1 cellular context compared by ENCODE assay signal in the genomic region with DNA sequence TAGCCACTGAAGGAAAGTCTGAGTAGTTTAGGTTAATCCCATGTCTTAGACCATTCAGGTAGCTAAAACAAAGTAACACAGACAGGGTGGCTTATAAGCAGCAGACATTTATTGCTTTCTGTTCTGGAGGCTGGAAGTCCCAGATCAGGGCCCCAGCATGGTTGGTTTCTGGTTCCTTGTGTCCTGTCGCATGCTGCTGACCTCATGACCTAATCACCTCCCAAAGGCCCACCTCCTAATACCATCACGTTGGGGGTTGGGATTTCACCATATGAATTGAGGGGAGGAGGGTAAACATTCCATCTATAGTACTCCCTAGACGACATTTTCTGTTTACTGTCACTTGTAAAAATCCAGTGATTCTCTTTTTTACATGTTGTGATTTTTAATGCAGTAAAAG.
TF ChIP-seq lines count a peak whose summit lies in the region.

No MANE protein-coding gene starts in this region.

TF ChIP-seq in WTC11, 78 proteins besides CTCF, POLR2A, EP300 and RAD21 (continued from another document):
- TF ChIP-seq, protein P1, sequence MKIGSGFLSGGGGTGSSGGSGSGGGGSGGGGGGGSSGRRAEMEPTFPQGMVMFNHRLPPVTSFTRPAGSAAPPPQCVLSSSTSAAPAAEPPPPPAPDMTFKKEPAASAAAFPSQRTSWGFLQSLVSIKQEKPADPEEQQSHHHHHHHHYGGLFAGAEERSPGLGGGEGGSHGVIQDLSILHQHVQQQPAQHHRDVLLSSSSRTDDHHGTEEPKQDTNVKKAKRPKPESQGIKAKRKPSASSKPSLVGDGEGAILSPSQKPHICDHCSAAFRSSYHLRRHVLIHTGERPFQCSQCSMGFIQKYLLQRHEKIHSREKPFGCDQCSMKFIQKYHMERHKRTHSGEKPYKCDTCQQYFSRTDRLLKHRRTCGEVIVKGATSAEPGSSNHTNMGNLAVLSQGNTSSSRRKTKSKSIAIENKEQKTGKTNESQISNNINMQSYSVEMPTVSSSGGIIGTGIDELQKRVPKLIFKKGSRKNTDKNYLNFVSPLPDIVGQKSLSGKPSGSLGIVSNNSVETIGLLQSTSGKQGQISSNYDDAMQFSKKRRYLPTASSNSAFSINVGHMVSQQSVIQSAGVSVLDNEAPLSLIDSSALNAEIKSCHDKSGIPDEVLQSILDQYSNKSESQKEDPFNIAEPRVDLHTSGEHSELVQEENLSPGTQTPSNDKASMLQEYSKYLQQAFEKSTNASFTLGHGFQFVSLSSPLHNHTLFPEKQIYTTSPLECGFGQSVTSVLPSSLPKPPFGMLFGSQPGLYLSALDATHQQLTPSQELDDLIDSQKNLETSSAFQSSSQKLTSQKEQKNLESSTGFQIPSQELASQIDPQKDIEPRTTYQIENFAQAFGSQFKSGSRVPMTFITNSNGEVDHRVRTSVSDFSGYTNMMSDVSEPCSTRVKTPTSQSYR (CRISPR knock-in tag; IDR thresholded peaks at IDR 0.05): peak; percentile 78; the same call in 1 of the 2 replicates
- TF ChIP-seq, protein P2, sequence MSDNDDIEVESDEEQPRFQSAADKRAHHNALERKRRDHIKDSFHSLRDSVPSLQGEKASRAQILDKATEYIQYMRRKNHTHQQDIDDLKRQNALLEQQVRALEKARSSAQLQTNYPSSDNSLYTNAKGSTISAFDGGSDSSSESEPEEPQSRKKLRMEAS (CRISPR knock-in tag; IDR thresholded peaks at IDR 0.05): 0 out of 2 replicates have a peak, but pooled peaks have one; percentile 26
- TF ChIP-seq MYBL2 (CRISPR knock-in tag; IDR thresholded peaks at IDR 0.05): no peak
- TF ChIP-seq, protein P3, sequence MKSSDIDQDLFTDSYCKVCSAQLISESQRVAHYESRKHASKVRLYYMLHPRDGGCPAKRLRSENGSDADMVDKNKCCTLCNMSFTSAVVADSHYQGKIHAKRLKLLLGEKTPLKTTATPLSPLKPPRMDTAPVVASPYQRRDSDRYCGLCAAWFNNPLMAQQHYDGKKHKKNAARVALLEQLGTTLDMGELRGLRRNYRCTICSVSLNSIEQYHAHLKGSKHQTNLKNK (CRISPR knock-in tag; IDR thresholded peaks at IDR 0.05): no peak
- TF ChIP-seq, protein P4, sequence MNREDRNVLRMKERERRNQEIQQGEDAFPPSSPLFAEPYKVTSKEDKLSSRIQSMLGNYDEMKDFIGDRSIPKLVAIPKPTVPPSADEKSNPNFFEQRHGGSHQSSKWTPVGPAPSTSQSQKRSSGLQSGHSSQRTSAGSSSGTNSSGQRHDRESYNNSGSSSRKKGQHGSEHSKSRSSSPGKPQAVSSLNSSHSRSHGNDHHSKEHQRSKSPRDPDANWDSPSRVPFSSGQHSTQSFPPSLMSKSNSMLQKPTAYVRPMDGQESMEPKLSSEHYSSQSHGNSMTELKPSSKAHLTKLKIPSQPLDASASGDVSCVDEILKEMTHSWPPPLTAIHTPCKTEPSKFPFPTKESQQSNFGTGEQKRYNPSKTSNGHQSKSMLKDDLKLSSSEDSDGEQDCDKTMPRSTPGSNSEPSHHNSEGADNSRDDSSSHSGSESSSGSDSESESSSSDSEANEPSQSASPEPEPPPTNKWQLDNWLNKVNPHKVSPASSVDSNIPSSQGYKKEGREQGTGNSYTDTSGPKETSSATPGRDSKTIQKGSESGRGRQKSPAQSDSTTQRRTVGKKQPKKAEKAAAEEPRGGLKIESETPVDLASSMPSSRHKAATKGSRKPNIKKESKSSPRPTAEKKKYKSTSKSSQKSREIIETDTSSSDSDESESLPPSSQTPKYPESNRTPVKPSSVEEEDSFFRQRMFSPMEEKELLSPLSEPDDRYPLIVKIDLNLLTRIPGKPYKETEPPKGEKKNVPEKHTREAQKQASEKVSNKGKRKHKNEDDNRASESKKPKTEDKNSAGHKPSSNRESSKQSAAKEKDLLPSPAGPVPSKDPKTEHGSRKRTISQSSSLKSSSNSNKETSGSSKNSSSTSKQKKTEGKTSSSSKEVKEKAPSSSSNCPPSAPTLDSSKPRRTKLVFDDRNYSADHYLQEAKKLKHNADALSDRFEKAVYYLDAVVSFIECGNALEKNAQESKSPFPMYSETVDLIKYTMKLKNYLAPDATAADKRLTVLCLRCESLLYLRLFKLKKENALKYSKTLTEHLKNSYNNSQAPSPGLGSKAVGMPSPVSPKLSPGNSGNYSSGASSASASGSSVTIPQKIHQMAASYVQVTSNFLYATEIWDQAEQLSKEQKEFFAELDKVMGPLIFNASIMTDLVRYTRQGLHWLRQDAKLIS (CRISPR knock-in tag; IDR thresholded peaks at IDR 0.05; ENCODE audit: borderline replicate concordance): no peak
